2 cellular contexts compared by ENCODE assay signal in the genomic region with DNA sequence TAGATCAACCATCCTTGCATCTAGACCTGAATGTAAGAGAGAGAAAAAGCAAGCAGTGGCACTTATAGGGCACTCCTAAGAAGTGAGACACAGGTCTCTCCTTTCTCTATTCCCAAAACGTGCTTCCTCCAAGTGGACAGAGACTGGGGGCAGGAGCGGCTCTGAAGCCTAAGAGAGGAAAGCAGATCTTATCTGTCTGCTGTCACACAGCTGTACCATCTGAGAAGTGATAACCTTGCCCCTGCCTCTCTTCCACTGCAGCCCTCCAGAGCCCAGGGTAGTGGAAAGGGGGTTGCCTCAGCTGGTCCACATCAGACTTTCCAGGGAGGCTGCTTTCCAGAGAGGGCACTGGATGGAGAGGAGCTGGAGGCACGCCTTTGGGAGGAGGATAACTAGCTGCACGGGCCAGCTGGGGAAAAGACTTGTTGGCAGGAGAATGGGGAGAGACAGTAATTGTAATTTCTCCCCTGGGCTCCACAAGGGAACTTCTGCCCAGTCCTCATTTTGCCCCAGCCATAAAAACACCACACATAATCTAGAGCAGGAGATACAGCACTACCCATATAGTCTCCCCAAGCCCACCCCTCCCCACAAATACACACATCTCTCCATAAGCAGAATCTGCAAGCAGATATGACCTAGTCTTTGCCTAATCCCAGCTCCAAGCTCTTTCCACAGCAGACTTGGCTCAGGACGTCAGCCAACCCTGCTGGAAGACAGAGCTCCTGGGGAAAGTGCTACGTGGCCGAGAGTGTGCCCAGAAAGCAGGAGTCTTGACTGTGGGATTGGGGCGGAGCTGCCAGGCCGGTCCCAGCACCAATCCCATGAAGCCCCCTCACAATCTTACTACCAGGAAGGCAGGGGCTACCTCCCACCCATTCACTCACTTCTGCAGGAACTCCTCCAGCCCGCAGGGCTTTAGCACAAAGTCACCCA.
TF ChIP-seq lines count a peak whose summit lies in the region.

No MANE protein-coding gene starts in this region.

TF ChIP-seq in liver, 16 proteins besides CTCF, POLR2A, EP300 and RAD21:
- TF ChIP-seq YY1 (IDR thresholded peaks at IDR 0.05) (no peak), GABPA (IDR thresholded peaks at IDR 0.05 in 1 of 2, conservative IDR thresholded peaks at IDR 0.05 in 1 of 2) (no peak)

TF ChIP-seq in HepG2, 621 proteins besides CTCF, POLR2A, EP300 and RAD21:
- no peak for TF ChIP-seq ZNF329 (CRISPR knock-in tag; IDR thresholded peaks at IDR 0.05; ENCODE audit: low read depth)
- no peak for TF ChIP-seq ZNF703 (CRISPR knock-in tag; IDR thresholded peaks at IDR 0.05; ENCODE audit: borderline replicate concordance)
- no peak for TF ChIP-seq CBX2 (IDR thresholded peaks at IDR 0.05; ENCODE audit: low read depth, low read length)
- no peak for TF ChIP-seq CBX2 (CRISPR knock-in tag; IDR thresholded peaks at IDR 0.05; ENCODE audit: low read depth)
- no peak for TF ChIP-seq ZBTB44 (CRISPR knock-in tag; IDR thresholded peaks at IDR 0.05)
- no peak for TF ChIP-seq THAP11 (CRISPR knock-in tag; IDR thresholded peaks at IDR 0.05)
- TF ChIP-seq ZBTB1 (CRISPR knock-in tag; IDR thresholded peaks at IDR 0.05; ENCODE audit: borderline replicate concordance): no peak
- no peak for TF ChIP-seq SALL1 (CRISPR knock-in tag; IDR thresholded peaks at IDR 0.05)
- no peak for TF ChIP-seq GPBP1L1 (CRISPR knock-in tag; IDR thresholded peaks at IDR 0.05)
- no peak for TF ChIP-seq RELA (CRISPR knock-in tag; IDR thresholded peaks at IDR 0.05)
- TF ChIP-seq EED (CRISPR knock-in tag; IDR thresholded peaks at IDR 0.05): no peak
- TF ChIP-seq REL (CRISPR knock-in tag; conservative IDR thresholded peaks at IDR 0.05): no peak
- TF ChIP-seq, protein P1, sequence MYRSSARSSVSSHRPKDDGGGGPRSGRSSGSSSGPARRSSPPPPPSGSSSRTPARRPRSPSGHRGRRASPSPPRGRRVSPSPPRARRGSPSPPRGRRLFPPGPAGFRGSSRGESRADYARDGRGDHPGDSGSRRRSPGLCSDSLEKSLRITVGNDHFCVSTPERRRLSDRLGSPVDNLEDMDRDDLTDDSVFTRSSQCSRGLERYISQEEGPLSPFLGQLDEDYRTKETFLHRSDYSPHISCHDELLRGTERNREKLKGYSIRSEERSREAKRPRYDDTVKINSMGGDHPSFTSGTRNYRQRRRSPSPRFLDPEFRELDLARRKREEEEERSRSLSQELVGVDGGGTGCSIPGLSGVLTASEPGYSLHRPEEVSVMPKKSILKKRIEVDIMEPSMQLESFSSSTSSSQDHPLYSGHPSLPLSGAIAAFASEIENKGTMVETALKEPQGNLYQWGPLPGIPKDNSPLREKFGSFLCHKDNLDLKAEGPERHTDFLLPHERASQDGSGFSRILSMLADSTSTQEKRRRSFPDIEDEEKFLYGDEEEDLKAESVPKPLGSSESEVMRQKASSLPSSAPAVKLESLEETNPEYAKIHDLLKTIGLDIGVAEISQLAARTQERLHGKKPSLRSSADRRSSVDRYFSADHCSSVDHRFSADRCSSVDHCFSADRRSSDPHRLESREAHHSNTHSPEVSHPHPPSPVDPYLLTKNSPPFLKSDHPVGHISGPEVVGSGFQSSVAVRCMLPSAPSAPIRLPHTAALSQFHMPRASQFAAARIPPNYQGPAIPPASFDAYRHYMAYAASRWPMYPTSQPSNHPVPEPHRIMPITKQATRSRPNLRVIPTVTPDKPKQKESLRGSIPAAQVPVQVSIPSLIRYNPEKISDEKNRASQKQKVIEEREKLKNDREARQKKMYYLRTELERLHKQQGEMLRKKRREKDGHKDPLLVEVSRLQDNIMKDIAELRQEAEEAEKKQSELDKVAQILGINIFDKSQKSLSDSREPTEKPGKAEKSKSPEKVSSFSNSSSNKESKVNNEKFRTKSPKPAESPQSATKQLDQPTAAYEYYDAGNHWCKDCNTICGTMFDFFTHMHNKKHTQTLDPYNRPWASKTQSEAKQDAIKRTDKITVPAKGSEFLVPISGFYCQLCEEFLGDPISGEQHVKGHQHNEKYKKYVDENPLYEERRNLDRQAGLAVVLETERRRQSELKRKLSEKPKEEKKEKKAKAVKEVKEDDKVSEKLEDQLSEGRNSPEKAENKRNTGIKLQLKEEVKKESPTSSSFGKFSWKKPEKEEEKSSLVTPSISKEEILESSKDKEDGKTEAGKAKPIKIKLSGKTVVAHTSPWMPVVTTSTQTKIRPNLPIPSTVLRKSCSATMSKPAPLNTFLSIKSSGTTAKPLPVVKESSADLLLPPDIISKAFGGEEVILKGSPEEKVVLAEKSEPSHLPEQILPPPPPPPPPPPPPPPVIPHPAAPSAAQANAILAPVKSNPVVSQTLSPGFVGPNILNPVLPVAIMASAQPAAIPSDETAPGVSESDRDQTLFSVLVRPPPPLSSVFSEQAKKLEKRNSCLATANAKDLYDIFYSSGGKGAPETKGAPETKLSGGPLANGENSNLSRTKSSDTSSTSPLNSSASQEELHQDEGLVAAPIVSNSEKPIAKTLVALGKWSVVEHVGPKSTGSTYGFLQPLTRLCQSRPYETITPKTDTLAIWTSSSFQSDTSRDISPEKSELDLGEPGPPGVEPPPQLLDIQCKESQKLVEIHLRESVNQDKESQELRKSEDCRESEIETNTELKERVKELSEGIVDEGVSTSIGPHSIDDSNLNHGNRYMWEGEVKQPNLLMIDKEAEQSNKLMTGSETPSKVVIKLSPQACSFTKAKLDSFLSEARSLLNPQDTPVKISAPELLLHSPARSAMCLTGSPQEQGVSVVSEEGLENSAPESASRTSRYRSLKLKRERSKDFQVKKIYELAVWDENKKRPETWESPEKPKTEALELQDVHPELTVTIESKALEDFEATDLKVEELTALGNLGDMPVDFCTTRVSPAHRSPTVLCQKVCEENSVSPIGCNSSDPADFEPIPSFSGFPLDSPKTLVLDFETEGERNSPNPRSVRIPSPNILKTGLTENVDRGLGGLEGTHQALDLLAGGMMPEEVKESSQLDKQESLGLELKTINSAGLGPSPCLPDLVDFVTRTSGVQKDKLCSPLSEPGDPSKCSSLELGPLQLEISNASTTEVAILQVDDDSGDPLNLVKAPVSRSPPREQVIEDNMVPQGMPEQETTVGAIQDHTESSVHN (CRISPR knock-in tag; IDR thresholded peaks at IDR 0.05): no peak
- no peak for TF ChIP-seq TOE1 (CRISPR knock-in tag; IDR thresholded peaks at IDR 0.05)
- no peak for TF ChIP-seq RAD51 (IDR thresholded peaks at IDR 0.05; ENCODE audit: borderline replicate concordance)
- no peak for TF ChIP-seq ZNF800 (CRISPR knock-in tag; IDR thresholded peaks at IDR 0.05)
- TF ChIP-seq YEATS4 (CRISPR knock-in tag; IDR thresholded peaks at IDR 0.05; ENCODE audit: borderline replicate concordance): no peak
- TF ChIP-seq, protein P2, sequence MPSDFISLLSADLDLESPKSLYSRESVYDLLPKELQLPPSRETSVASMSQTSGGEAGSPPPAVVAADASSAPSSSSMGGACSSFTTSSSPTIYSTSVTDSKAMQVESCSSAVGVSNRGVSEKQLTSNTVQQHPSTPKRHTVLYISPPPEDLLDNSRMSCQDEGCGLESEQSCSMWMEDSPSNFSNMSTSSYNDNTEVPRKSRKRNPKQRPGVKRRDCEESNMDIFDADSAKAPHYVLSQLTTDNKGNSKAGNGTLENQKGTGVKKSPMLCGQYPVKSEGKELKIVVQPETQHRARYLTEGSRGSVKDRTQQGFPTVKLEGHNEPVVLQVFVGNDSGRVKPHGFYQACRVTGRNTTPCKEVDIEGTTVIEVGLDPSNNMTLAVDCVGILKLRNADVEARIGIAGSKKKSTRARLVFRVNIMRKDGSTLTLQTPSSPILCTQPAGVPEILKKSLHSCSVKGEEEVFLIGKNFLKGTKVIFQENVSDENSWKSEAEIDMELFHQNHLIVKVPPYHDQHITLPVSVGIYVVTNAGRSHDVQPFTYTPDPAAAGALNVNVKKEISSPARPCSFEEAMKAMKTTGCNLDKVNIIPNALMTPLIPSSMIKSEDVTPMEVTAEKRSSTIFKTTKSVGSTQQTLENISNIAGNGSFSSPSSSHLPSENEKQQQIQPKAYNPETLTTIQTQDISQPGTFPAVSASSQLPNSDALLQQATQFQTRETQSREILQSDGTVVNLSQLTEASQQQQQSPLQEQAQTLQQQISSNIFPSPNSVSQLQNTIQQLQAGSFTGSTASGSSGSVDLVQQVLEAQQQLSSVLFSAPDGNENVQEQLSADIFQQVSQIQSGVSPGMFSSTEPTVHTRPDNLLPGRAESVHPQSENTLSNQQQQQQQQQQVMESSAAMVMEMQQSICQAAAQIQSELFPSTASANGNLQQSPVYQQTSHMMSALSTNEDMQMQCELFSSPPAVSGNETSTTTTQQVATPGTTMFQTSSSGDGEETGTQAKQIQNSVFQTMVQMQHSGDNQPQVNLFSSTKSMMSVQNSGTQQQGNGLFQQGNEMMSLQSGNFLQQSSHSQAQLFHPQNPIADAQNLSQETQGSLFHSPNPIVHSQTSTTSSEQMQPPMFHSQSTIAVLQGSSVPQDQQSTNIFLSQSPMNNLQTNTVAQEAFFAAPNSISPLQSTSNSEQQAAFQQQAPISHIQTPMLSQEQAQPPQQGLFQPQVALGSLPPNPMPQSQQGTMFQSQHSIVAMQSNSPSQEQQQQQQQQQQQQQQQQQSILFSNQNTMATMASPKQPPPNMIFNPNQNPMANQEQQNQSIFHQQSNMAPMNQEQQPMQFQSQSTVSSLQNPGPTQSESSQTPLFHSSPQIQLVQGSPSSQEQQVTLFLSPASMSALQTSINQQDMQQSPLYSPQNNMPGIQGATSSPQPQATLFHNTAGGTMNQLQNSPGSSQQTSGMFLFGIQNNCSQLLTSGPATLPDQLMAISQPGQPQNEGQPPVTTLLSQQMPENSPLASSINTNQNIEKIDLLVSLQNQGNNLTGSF (CRISPR knock-in tag; IDR thresholded peaks at IDR 0.05): no peak
- TF ChIP-seq TGIF2 (CRISPR knock-in tag; IDR thresholded peaks at IDR 0.05): no peak
- no peak for TF ChIP-seq MBNL3 (CRISPR knock-in tag; conservative IDR thresholded peaks at IDR 0.05)
